22 cellular contexts compared by ENCODE assay signal in genomic region chr4:165129924-165130323, GRCh38.
"Had no signal": no experiment of that assay in that cellular context is flagged by ENCODE, and none has a peak within 500 bp of the region (broad histone marks: within the 10 kb centered on the region; RNA-seq: fewer than 3 reads in every experiment).

No MANE protein-coding gene starts in this region.

- H3K4me1 ChIP-seq: colonic mucosa, SJSA1 had no signal

- H3K4me3 ChIP-seq: colonic mucosa, SJSA1 had no signal

- DNase-seq: activated B cell treated with CpG ODN at 0.5 μM for 24 hours; activated CD4-positive, alpha-beta memory T cell treated with anti-CD3 and anti-CD28 coated beads for 36 hours; activated CD4-positive, alpha-beta T cell treated with anti-CD3 and anti-CD28 coated beads for 1 hour; activated CD4-positive, alpha-beta T cell treated with anti-CD3 and anti-CD28 coated beads, Interleukin-2, amount 10 ng/mL, durations not matched to agents 7 days and 5 days; activated CD8-positive, alpha-beta memory T cell treated with anti-CD3 and anti-CD28 coated beads for 24 hours; activated effector memory CD4-positive, alpha-beta T cell treated with anti-CD3 and anti-CD28 coated beads, Interleukin-2, amount 50 U/mL, for 16 hours; activated naive CD4-positive, alpha-beta T cell treated with Interleukin-2 at 50 U/mL for 16 hours; activated T-cell treated with anti-CD3 and anti-CD28 coated beads, Interleukin-2, amount 50 U/mL, for 4 hours; cerebellar nuclear complex; colonic mucosa; MV-4-11; NCI-H1105; NCI-H1436; NCI-H1694 treated with DMSO at 0.1 percent for 48 hours; NCI-H2029 treated with DMSO at 0.1 percent for 48 hours; NCI-H510A treated with DMSO at 0.1 percent for 48 hours; NCI-H69; PC-3; SHP77; T-helper 17 cell; T-helper 9 cell had no signal

- H3K27ac ChIP-seq: colonic mucosa, SJSA1 had no signal

- H3K27me3 ChIP-seq: colonic mucosa had no signal

- H3K9me3 ChIP-seq: colonic mucosa, SJSA1 had no signal

- H3K36me3 ChIP-seq: colonic mucosa, SJSA1 had no signal
